1 cellular context compared by ENCODE assay signal in genomic region chr15:89845305-89845893, GRCh38.
TF ChIP-seq lines count a peak whose summit lies in the region.

No MANE protein-coding gene starts in this region.

TF ChIP-seq in A549, 52 proteins besides CTCF, POLR2A, EP300 and RAD21 (continued from another document):
- TF ChIP-seq HES2 (IDR thresholded peaks at IDR 0.05), result no peak
- no peak for TF ChIP-seq RFX5 (IDR thresholded peaks at IDR 0.05)
- peak; percentile 66 for TF ChIP-seq JUNB (IDR thresholded peaks at IDR 0.05)
- TF ChIP-seq HMGXB4 (CRISPR knock-in tag; IDR thresholded peaks at IDR 0.05; ENCODE audit: borderline replicate concordance), result no peak
- TF ChIP-seq JUN (IDR thresholded peaks at IDR 0.05), result no peak
- TF ChIP-seq USF2 (IDR thresholded peaks at IDR 0.05), result no peak
- peak; percentile 48; the same call in 1 of the 2 replicates for TF ChIP-seq FOSL2 (IDR thresholded peaks at IDR 0.05)
- TF ChIP-seq FOSL2 (CRISPR knock-in tag; IDR thresholded peaks at IDR 0.05), result peak; percentile 88
- TF ChIP-seq GATA3 (IDR thresholded peaks at IDR 0.05; ENCODE audit: borderline replicate concordance), result peak; percentile 62; the same call in 1 of the 2 replicates
- TF ChIP-seq ELK1 (IDR thresholded peaks at IDR 0.05; ENCODE audit: low read depth, low read length), result no peak
- TF ChIP-seq REST (IDR thresholded peaks at IDR 0.05), result no peak
- TF ChIP-seq ESRRA (IDR thresholded peaks at IDR 0.05; ENCODE audit: borderline replicate concordance, low read length), result no peak
- no peak for TF ChIP-seq PHF8 (IDR thresholded peaks at IDR 0.05; ENCODE audit: borderline replicate concordance, low read depth)
- no peak for TF ChIP-seq RNF2 (IDR thresholded peaks at IDR 0.05; ENCODE audit: borderline replicate concordance, low read depth)
- TF ChIP-seq HOXA7 (CRISPR knock-in tag; IDR thresholded peaks at IDR 0.05), result no peak
- 0 out of 2 replicates have a peak, but pooled peaks have one; percentile 5 for TF ChIP-seq FOSB (CRISPR knock-in tag; IDR thresholded peaks at IDR 0.05)
- no peak for TF ChIP-seq KDM1A (IDR thresholded peaks at IDR 0.05; ENCODE audit: low read depth)
- TF ChIP-seq ZSCAN20 (CRISPR knock-in tag; IDR thresholded peaks at IDR 0.05), result no peak
- TF ChIP-seq MAX (IDR thresholded peaks at IDR 0.05), result peak; percentile 34; the same call in 1 of the 2 replicates
- TF ChIP-seq CEBPB (IDR thresholded peaks at IDR 0.05), result peak in 1 of 2 experiments; percentile 61; a peak in 1 of 4 replicates
- 0 out of 3 replicates have a peak, but pooled peaks have one; percentile 30 for TF ChIP-seq BCL3 (IDR thresholded peaks at IDR 0.05)
- TF ChIP-seq MAFK (IDR thresholded peaks at IDR 0.05; ENCODE audit: partially characterized antibody), result peak; percentile 3
